Comparison of ENCODE assay signal across 1 cellular context in the genomic region with DNA sequence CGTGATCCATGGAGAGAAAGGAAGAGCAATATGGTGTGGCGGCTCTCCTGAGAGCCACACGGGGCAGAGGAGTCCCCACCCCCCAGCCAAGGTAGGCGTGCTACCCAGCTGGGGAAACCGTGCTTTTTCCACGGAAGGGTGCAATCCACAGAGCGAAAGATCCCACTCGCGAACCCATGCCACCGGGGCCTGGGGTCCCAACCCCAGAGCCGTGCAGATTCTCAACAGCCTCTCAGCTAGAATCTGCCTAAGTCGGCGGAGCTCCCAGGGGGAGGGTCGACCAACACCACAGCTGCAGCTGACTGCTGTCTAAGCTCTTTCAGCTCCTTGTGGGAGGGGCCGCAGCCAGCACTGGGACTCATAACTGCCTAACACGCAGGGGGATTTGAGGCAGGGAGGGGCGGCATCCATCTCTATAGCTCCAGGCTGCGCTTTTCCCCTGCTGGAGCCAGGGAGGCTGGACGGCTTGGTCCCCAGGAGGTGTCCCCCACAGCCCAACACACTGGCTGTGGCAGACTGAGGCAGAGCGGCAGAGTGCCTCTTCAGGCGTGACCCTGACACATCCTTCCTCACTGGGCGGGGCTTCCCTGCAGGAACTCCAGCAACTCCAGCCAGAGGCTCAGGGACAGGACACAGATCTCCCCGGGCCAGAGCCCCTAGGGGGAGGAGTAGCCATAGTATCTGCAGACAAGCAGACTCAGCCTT.
TF ChIP-seq lines count a peak whose summit lies in the region.

No MANE protein-coding gene starts in this region.

TF ChIP-seq in WTC11, 78 proteins besides CTCF, POLR2A, EP300 and RAD21 (continued from another document):
- TF ChIP-seq CDX4 (CRISPR knock-in tag; IDR thresholded peaks at IDR 0.05; ENCODE audit: borderline replicate concordance): no peak
- TF ChIP-seq NFE2L1 (CRISPR knock-in tag; IDR thresholded peaks at IDR 0.05): no peak
TF ChIP-seq in WTC11: peak in this region for 1.
